ENCODE assay signal across 1 cellular context in the genomic region with DNA sequence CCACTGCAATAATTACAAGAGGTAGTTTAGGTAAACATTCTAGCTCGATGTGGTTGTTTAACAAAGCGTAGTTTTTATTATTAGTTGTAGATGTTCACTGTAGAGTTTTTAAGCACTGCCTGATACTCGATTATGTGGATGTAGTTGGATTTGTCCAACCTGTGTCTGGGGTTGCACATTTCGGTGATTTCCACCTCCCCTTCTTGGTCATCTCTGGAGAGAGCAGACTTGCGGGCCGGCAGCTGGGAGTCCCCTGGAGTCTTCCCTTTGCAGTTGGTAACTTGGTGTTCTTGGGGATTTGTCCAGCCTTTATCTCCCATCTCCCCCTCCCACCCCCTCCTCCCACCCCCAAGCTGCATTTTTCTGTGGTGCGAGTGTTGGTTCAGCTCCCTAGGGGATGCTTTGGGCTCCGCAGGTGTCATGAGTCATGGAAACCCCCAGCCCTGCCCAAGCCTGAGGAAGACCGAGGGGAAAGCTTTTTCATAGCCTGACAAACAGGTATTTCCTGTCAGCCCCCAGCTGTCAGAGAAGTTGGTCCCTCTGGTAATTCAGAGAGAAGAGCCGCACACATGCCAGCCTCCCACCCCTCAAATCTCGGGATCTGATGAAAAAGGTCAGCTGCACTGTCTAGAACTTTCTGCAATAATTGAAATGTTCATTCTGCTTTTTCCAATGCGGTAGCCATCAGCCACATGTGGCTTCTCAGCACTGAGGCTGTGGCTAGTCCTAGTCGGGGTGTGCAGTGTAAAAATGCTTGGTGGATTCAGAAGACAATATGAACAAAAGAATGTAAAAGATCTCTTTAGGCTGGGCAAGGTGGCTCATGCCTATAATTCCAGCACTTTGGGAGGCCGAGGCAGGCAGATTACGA.
TF ChIP-seq lines count a peak whose summit lies in the region.

No MANE protein-coding gene starts in this region.

TF ChIP-seq in GM12878, 131 proteins besides CTCF, POLR2A, EP300 and RAD21 (continued from another document and continues in another):
- TF ChIP-seq, protein P1, sequence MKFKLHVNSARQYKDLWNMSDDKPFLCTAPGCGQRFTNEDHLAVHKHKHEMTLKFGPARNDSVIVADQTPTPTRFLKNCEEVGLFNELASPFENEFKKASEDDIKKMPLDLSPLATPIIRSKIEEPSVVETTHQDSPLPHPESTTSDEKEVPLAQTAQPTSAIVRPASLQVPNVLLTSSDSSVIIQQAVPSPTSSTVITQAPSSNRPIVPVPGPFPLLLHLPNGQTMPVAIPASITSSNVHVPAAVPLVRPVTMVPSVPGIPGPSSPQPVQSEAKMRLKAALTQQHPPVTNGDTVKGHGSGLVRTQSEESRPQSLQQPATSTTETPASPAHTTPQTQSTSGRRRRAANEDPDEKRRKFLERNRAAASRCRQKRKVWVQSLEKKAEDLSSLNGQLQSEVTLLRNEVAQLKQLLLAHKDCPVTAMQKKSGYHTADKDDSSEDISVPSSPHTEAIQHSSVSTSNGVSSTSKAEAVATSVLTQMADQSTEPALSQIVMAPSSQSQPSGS (IDR thresholded peaks at IDR 0.05; ENCODE audit: low read length), result peak; percentile 43; the same call in 1 of the 2 replicates
- TF ChIP-seq, protein P2, sequence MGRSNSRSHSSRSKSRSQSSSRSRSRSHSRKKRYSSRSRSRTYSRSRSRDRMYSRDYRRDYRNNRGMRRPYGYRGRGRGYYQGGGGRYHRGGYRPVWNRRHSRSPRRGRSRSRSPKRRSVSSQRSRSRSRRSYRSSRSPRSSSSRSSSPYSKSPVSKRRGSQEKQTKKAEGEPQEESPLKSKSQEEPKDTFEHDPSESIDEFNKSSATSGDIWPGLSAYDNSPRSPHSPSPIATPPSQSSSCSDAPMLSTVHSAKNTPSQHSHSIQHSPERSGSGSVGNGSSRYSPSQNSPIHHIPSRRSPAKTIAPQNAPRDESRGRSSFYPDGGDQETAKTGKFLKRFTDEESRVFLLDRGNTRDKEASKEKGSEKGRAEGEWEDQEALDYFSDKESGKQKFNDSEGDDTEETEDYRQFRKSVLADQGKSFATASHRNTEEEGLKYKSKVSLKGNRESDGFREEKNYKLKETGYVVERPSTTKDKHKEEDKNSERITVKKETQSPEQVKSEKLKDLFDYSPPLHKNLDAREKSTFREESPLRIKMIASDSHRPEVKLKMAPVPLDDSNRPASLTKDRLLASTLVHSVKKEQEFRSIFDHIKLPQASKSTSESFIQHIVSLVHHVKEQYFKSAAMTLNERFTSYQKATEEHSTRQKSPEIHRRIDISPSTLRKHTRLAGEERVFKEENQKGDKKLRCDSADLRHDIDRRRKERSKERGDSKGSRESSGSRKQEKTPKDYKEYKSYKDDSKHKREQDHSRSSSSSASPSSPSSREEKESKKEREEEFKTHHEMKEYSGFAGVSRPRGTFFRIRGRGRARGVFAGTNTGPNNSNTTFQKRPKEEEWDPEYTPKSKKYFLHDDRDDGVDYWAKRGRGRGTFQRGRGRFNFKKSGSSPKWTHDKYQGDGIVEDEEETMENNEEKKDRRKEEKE (IDR thresholded peaks at IDR 0.05), result no peak
- TF ChIP-seq, protein P3, sequence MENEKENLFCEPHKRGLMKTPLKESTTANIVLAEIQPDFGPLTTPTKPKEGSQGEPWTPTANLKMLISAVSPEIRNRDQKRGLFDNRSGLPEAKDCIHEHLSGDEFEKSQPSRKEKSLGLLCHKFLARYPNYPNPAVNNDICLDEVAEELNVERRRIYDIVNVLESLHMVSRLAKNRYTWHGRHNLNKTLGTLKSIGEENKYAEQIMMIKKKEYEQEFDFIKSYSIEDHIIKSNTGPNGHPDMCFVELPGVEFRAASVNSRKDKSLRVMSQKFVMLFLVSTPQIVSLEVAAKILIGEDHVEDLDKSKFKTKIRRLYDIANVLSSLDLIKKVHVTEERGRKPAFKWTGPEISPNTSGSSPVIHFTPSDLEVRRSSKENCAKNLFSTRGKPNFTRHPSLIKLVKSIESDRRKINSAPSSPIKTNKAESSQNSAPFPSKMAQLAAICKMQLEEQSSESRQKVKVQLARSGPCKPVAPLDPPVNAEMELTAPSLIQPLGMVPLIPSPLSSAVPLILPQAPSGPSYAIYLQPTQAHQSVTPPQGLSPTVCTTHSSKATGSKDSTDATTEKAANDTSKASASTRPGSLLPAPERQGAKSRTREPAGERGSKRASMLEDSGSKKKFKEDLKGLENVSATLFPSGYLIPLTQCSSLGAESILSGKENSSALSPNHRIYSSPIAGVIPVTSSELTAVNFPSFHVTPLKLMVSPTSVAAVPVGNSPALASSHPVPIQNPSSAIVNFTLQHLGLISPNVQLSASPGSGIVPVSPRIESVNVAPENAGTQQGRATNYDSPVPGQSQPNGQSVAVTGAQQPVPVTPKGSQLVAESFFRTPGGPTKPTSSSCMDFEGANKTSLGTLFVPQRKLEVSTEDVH (IDR thresholded peaks at IDR 0.05; ENCODE audit: low read depth, partially characterized antibody), result no peak
- TF ChIP-seq SREBF1 (IDR thresholded peaks at IDR 0.05; ENCODE audit: low read length) (no peak), RAD51 (IDR thresholded peaks at IDR 0.05) (no peak), ZNF384 (IDR thresholded peaks at IDR 0.05; ENCODE audit: borderline replicate concordance, low read depth, low read length) (no peak), DPF2 (IDR thresholded peaks at IDR 0.05) (peak; percentile 75; the same call in 1 of the 2 replicates), ASH2L (IDR thresholded peaks at IDR 0.05; ENCODE audit: borderline replicate concordance, low read depth) (no peak), NR2F1 (conservative IDR thresholded peaks at IDR 0.05) (peak; percentile 57; the same call in 1 of the 2 replicates), NFIC (IDR thresholded peaks at IDR 0.05; ENCODE audit: low read depth, low read length) (peak; percentile 65), HDAC6 (IDR thresholded peaks at IDR 0.05; ENCODE audit: unreplicated experiment) (no peak), ZNF274 (IDR thresholded peaks at IDR 0.05; ENCODE audit: insufficient read depth, insufficient read length) (no peak), MTA3 (IDR thresholded peaks at IDR 0.05; ENCODE audit: borderline replicate concordance, low read length) (0 out of 2 replicates have a peak, but pooled peaks have one; percentile 44), NBN (IDR thresholded peaks at IDR 0.05) (0 out of 2 replicates have a peak, but pooled peaks have one; percentile 18), IRF4 (IDR thresholded peaks at IDR 0.05; ENCODE audit: low read depth, low read length) (peak; percentile 67; the same call in 1 of the 2 replicates), PAX8 (IDR thresholded peaks at IDR 0.05) (no peak), YY1 (IDR thresholded peaks at IDR 0.05; ENCODE audit: low read depth, low read length) (no peak), POLR2AphosphoS5 (IDR thresholded peaks at IDR 0.05; ENCODE audit: low read length) (peak; percentile 66), CBX3 (IDR thresholded peaks at IDR 0.05; ENCODE audit: borderline replicate concordance, low read depth) (no peak), MEF2B (IDR thresholded peaks at IDR 0.05; ENCODE audit: partially characterized antibody, poor library complexity, severe bottlenecking) (peak; percentile 90), IKZF2 (IDR thresholded peaks at IDR 0.05) (peak; percentile 71 to 76), ETV6 (conservative IDR thresholded peaks at IDR 0.05 in 1 of 2, IDR thresholded peaks at IDR 0.05 in 1 of 2; ENCODE audit: borderline replicate concordance in 1 of 2, low read depth in 1 of 2) (peak in 1 of 2 experiments; percentile 32; a peak in 1 of 4 replicates), ZZZ3 (IDR thresholded peaks at IDR 0.05; ENCODE audit: control insufficient read depth, insufficient read length, low read depth) (no peak), EGR1 (IDR thresholded peaks at IDR 0.05; ENCODE audit: borderline replicate concordance in 1 of 2, low read depth in 2 of 2, low read length in 2 of 2) (no peak), ZSCAN29 (IDR thresholded peaks at IDR 0.05) (no peak), HDAC2 (IDR thresholded peaks at IDR 0.05) (no peak), GATAD2B (conservative IDR thresholded peaks at IDR 0.05; ENCODE audit: low read depth) (peak; percentile 71; the same call in 1 of the 2 replicates), POU2F2 (IDR thresholded peaks at IDR 0.05; ENCODE audit: borderline replicate concordance, low read depth, low read length) (peak; percentile 21; the same call in 1 of the 3 replicates), SMC3 (IDR thresholded peaks at IDR 0.05; ENCODE audit: borderline replicate concordance, low read length) (no peak), CBFB (IDR thresholded peaks at IDR 0.05; ENCODE audit: low read depth) (peak; percentile 45; the same call in 1 of the 2 replicates)
- TF ChIP-seq, protein P4, sequence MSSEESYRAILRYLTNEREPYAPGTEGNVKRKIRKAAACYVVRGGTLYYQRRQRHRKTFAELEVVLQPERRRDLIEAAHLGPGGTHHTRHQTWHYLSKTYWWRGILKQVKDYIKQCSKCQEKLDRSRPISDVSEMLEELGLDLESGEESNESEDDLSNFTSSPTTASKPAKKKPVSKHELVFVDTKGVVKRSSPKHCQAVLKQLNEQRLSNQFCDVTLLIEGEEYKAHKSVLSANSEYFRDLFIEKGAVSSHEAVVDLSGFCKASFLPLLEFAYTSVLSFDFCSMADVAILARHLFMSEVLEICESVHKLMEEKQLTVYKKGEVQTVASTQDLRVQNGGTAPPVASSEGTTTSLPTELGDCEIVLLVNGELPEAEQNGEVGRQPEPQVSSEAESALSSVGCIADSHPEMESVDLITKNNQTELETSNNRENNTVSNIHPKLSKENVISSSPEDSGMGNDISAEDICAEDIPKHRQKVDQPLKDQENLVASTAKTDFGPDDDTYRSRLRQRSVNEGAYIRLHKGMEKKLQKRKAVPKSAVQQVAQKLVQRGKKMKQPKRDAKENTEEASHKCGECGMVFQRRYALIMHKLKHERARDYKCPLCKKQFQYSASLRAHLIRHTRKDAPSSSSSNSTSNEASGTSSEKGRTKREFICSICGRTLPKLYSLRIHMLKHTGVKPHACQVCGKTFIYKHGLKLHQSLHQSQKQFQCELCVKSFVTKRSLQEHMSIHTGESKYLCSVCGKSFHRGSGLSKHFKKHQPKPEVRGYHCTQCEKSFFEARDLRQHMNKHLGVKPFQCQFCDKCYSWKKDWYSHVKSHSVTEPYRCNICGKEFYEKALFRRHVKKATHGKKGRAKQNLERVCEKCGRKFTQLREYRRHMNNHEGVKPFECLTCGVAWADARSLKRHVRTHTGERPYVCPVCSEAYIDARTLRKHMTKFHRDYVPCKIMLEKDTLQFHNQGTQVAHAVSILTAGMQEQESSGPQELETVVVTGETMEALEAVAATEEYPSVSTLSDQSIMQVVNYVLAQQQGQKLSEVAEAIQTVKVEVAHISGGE (CRISPR knock-in tag; IDR thresholded peaks at IDR 0.05), result no peak
- TF ChIP-seq, protein P5, sequence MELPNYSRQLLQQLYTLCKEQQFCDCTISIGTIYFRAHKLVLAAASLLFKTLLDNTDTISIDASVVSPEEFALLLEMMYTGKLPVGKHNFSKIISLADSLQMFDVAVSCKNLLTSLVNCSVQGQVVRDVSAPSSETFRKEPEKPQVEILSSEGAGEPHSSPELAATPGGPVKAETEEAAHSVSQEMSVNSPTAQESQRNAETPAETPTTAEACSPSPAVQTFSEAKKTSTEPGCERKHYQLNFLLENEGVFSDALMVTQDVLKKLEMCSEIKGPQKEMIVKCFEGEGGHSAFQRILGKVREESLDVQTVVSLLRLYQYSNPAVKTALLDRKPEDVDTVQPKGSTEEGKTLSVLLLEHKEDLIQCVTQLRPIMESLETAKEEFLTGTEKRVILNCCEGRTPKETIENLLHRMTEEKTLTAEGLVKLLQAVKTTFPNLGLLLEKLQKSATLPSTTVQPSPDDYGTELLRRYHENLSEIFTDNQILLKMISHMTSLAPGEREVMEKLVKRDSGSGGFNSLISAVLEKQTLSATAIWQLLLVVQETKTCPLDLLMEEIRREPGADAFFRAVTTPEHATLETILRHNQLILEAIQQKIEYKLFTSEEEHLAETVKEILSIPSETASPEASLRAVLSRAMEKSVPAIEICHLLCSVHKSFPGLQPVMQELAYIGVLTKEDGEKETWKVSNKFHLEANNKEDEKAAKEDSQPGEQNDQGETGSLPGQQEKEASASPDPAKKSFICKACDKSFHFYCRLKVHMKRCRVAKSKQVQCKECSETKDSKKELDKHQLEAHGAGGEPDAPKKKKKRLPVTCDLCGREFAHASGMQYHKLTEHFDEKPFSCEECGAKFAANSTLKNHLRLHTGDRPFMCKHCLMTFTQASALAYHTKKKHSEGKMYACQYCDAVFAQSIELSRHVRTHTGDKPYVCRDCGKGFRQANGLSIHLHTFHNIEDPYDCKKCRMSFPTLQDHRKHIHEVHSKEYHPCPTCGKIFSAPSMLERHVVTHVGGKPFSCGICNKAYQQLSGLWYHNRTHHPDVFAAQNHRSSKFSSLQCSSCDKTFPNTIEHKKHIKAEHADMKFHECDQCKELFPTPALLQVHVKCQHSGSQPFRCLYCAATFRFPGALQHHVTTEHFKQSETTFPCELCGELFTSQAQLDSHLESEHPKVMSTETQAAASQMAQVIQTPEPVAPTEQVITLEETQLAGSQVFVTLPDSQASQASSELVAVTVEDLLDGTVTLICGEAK (IDR thresholded peaks at IDR 0.05; ENCODE audit: borderline replicate concordance), result peak; percentile 34; the same call in 1 of the 2 replicates
- TF ChIP-seq, protein P6, sequence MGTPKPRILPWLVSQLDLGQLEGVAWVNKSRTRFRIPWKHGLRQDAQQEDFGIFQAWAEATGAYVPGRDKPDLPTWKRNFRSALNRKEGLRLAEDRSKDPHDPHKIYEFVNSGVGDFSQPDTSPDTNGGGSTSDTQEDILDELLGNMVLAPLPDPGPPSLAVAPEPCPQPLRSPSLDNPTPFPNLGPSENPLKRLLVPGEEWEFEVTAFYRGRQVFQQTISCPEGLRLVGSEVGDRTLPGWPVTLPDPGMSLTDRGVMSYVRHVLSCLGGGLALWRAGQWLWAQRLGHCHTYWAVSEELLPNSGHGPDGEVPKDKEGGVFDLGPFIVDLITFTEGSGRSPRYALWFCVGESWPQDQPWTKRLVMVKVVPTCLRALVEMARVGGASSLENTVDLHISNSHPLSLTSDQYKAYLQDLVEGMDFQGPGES (IDR thresholded peaks at IDR 0.05), result no peak
- TF ChIP-seq, protein P7, sequence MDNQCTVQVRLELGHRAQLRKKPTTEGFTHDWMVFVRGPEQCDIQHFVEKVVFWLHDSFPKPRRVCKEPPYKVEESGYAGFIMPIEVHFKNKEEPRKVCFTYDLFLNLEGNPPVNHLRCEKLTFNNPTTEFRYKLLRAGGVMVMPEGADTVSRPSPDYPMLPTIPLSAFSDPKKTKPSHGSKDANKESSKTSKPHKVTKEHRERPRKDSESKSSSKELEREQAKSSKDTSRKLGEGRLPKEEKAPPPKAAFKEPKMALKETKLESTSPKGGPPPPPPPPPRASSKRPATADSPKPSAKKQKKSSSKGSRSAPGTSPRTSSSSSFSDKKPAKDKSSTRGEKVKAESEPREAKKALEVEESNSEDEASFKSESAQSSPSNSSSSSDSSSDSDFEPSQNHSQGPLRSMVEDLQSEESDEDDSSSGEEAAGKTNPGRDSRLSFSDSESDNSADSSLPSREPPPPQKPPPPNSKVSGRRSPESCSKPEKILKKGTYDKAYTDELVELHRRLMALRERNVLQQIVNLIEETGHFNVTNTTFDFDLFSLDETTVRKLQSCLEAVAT (IDR thresholded peaks at IDR 0.05), result peak; percentile 74
- TF ChIP-seq, protein P8, sequence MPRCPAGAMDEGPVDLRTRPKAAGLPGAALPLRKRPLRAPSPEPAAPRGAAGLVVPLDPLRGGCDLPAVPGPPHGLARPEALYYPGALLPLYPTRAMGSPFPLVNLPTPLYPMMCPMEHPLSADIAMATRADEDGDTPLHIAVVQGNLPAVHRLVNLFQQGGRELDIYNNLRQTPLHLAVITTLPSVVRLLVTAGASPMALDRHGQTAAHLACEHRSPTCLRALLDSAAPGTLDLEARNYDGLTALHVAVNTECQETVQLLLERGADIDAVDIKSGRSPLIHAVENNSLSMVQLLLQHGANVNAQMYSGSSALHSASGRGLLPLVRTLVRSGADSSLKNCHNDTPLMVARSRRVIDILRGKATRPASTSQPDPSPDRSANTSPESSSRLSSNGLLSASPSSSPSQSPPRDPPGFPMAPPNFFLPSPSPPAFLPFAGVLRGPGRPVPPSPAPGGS (IDR thresholded peaks at IDR 0.05; ENCODE audit: borderline replicate concordance, insufficient read depth, low read depth, low read length, poor library complexity, severe bottlenecking), result no peak
